19 cellular contexts compared by ENCODE assay signal in the genomic region with DNA sequence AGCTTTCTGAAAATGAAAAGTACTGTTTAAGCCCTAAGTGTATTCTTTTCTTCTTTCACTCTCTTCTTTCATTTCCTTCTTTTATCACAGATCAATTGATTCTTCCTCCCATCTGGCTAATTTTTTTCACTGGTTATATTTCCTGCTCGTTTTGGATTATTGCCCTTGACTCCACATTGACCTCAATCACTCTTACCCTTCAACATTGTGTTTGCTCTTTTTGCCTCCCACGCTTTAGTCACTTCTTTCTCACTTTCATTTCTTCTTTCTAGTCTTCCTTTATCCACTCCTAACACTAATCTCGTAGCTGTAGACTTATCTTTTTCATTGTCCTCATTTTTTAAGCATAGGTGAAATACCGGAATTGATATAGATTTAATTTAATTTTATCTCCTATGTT.
DNase-seq lines count a peak whose midpoint lies in the region; ATAC-seq and TF ChIP-seq lines count a peak whose summit lies in the region.
"Had no signal": no experiment of that assay in that cellular context is flagged by ENCODE, and none has a peak within 500 bp of the region (broad histone marks: within the 10 kb centered on the region; RNA-seq: fewer than 3 reads in every experiment).

No MANE protein-coding gene starts in this region.

- H3K4me3 ChIP-seq in thyroid gland (replicated peaks in 1 of 3): no peak overlapping the region
- H3K4me3 ChIP-seq in ascending aorta: no peak overlapping the region
- H3K4me3 ChIP-seq: sigmoid colon had no signal

- intact Hi-C loops in thyroid gland (cut with DNase I) (no loop called here), ascending aorta (cut with DNase I) (no loop called here)

- H3K9me3 ChIP-seq in thyroid gland (no peaks in the 10 kb centered on the region), ascending aorta (no peaks in the 10 kb centered on the region)
- H3K9me3 ChIP-seq: sigmoid colon had no signal

- TF ChIP-seq CTCF in thyroid gland (IDR thresholded peaks at IDR 0.05) (no peak), ascending aorta (IDR thresholded peaks at IDR 0.05) (no peak)

- 70 to 72% methylated on average over 4 of the region's 4 CpGs for WGBS in thyroid gland, 2 donors

- ATAC-seq in GM21786 (IDR thresholded peaks at IDR 0.05; ENCODE audit: unreplicated experiment): peak; percentile 75
- peak; percentile 93 for ATAC-seq in HG03432 (IDR thresholded peaks at IDR 0.05; ENCODE audit: unreplicated experiment)
- ATAC-seq in HG03439 (IDR thresholded peaks at IDR 0.05; ENCODE audit: unreplicated experiment): no peak
- ATAC-seq: activated naive CD8-positive, alpha-beta T cell treated with anti-CD3 and anti-CD28 coated beads, Interleukin-2, amount 50 U/mL, for 24 hours had no signal

- DNase-seq in SIG-M5 treated with dmso at 0.1 percent for 504 hours (lab: John Stamatoyannopoulos, UW; ENCODE audit: unreplicated experiment): peak; percentile 9
- no peak for DNase-seq in SIG-M5 (lab: John Stamatoyannopoulos, UW)
- no peak for DNase-seq in NCI-H2171 (lab: John Stamatoyannopoulos, UW)
- no peak for DNase-seq in thyroid gland
- no peak for DNase-seq in ascending aorta (ENCODE audit: low spot score in 2 of 2)
- DNase-seq: activated B cell treated with CpG ODN at 0.5 μM for 24 hours; activated naive CD8-positive, alpha-beta T cell treated with anti-CD3 and anti-CD28 coated beads, Interleukin-2, amount 50 U/mL, for 24 hours; CD4-positive, CD25-positive, alpha-beta regulatory T cell; EL; H7; mesenchymal stem cell; NCI-H1436 treated with DMSO at 0.1 percent for 48 hours; sigmoid colon; stimulated activated naive CD4-positive, alpha-beta T cell treated with Interleukin-2 at 50 U/mL for 16 hours; SW 1271 had no signal

- no peak for TF ChIP-seq POLR2A in thyroid gland (IDR thresholded peaks at IDR 0.05)

- H3K36me3 ChIP-seq in thyroid gland: no peaks in the 10 kb centered on the region
- no peaks in the 10 kb centered on the region for H3K36me3 ChIP-seq in ascending aorta
- H3K36me3 ChIP-seq: sigmoid colon had no signal

- H3K4me1 ChIP-seq in thyroid gland (no peaks in the 10 kb centered on the region), ascending aorta (no peaks in the 10 kb centered on the region)
- H3K4me1 ChIP-seq: sigmoid colon had no signal

- H3K27me3 ChIP-seq in thyroid gland (no peaks in the 10 kb centered on the region), ascending aorta (no peaks in the 10 kb centered on the region)
- H3K27me3 ChIP-seq: sigmoid colon had no signal

- no peak overlapping the region for H3K27ac ChIP-seq in thyroid gland
- no peak overlapping the region for H3K27ac ChIP-seq in ascending aorta
- H3K27ac ChIP-seq: 22Rv1, sigmoid colon had no signal
